22 cellular contexts compared by ENCODE assay signal in genomic region chr10:25555865-25556264, GRCh38.
A peak's percentile ranks its signal among the peaks of the same experiment; 100 is the strongest.
DNase-seq lines count a peak whose midpoint lies in the region; ATAC-seq, FAIRE-seq and TF ChIP-seq lines count a peak whose summit lies in the region.
"Had no signal": no experiment of that assay in that cellular context is flagged by ENCODE, and none has a peak within 500 bp of the region (broad histone marks: within the 10 kb centered on the region; RNA-seq: fewer than 3 reads in every experiment).

No MANE protein-coding gene starts in this region.

- in situ Hi-C loops in GM12878 (cut with MboI), result no loop called here

- H3K4me1 Mint-ChIP-seq in Calu3 (ENCODE audit: low read depth, unreplicated experiment) (peaks cover 21% of the 10 kb centered on the region), mesothelial cell of epicardium (peaks cover 70% of the 10 kb centered on the region), osteocyte (ENCODE audit: unreplicated experiment) (no peaks in the 10 kb centered on the region)
- H3K4me1 Mint-ChIP-seq: activated CD4-positive, alpha-beta T cell treated with anti-CD3 and anti-CD28 coated beads for 36 hours; naive thymus-derived CD8-positive, alpha-beta T cell had no signal

- no peak overlapping the region for H3K27ac ChIP-seq in GM12878 (ENCODE audit: control insufficient read depth, insufficient read depth)
- H3K27ac ChIP-seq: SJSA1, skin epidermis, uterus had no signal

- TF ChIP-seq EP300 in GM12878 (IDR thresholded peaks at IDR 0.05; ENCODE audit: borderline replicate concordance in 1 of 2, control insufficient read depth in 1 of 2, low read depth in 2 of 2, low read length in 2 of 2), result no peak

- no peak overlapping the region for H3K4me2 ChIP-seq in GM12878 (ENCODE audit: control insufficient read depth, insufficient read depth)

- TF ChIP-seq POLR2A in GM12878 (IDR thresholded peaks at IDR 0.05; ENCODE audit: low read depth, low read length), result no peak

- no peaks in the 10 kb centered on the region for H3K79me2 ChIP-seq in GM12878 (ENCODE audit: control insufficient read depth, insufficient read depth, low read length)

- no peaks in the 10 kb centered on the region for H3K36me3 ChIP-seq in GM12878 (ENCODE audit: control insufficient read depth in 2 of 2, insufficient read depth in 2 of 2, low read length in 1 of 2)
- H3K36me3 ChIP-seq: SJSA1, uterus had no signal

- FAIRE-seq in GM12878 (lab: Jason Lieb, UNC), result no peak
- FAIRE-seq: colon, HTR-8/SVneo had no signal

- H3K27me3 ChIP-seq in GM12878 (replicated peaks in 1 of 2; ENCODE audit: control insufficient read depth in 2 of 2, insufficient read depth in 2 of 2, low read length in 1 of 2), result no peaks in the 10 kb centered on the region; a peak in 1 of 4 replicates
- H3K27me3 ChIP-seq: uterus had no signal

- RAD21 ChIA-PET in GM12878 (lab: Charles Lee; ENCODE audit: unreplicated experiment), result no interaction called here

- no TSS peak for BruUV-seq in Calu3 (replicated peaks; lab: Mats Ljungman, UMichigan)
- BruUV-seq in GM12878 (replicated peaks; lab: Mats Ljungman, UMichigan), result no TSS peak

- H3K4me3 Mint-ChIP-seq in Calu3 (ENCODE audit: low read depth, unreplicated experiment), result no peak overlapping the region
- H3K4me3 Mint-ChIP-seq in mesothelial cell of epicardium, result no peak overlapping the region
- no peak overlapping the region for H3K4me3 Mint-ChIP-seq in osteocyte (ENCODE audit: unreplicated experiment)
- H3K4me3 Mint-ChIP-seq: activated CD4-positive, alpha-beta T cell treated with anti-CD3 and anti-CD28 coated beads for 36 hours; activated T-helper 1 cell treated with anti-CD3 and anti-CD28 coated beads, Interleukin-12 subunit alpha, Interleukin-12 subunit beta, Interleukin-2, Interleukin-4 antibody, amounts not matched to agents 30 ng/mL and 10 ng/mL and 1 ng/mL, durations not matched to agents 14 hours and 24 hours and 36 hours; CD4-positive, alpha-beta T cell; naive thymus-derived CD8-positive, alpha-beta T cell had no signal

- no peak overlapping the region for H3K4me3 ChIP-seq in GM12878
- H3K4me3 ChIP-seq: SJSA1, skin epidermis, uterus had no signal

- H3K27me3 Mint-ChIP-seq in Calu3 (ENCODE audit: unreplicated experiment) (no peaks in the 10 kb centered on the region), mesothelial cell of epicardium (ENCODE audit: low read depth) (no peaks in the 10 kb centered on the region), osteocyte (ENCODE audit: unreplicated experiment) (no peaks in the 10 kb centered on the region)
- H3K27me3 Mint-ChIP-seq: activated CD4-positive, alpha-beta T cell treated with anti-CD3 and anti-CD28 coated beads for 36 hours; CD4-positive, alpha-beta T cell; naive thymus-derived CD8-positive, alpha-beta T cell had no signal

- peak overlapping the region; percentile 42 for H3K27ac Mint-ChIP-seq in Calu3 (ENCODE audit: unreplicated experiment)
- peak overlapping the region; percentile 96 for H3K27ac Mint-ChIP-seq in mesothelial cell of epicardium
- no peak overlapping the region for H3K27ac Mint-ChIP-seq in osteocyte (ENCODE audit: unreplicated experiment)
- H3K27ac Mint-ChIP-seq: activated CD4-positive, alpha-beta T cell treated with anti-CD3 and anti-CD28 coated beads for 36 hours; activated naive CD4-positive, alpha-beta T cell treated with anti-CD3 and anti-CD28 coated beads, Interleukin-2, amount 50 U/mL, for 72 hours; activated T-helper 1 cell treated with anti-CD3 and anti-CD28 coated beads, Interleukin-12 subunit alpha, Interleukin-12 subunit beta, Interleukin-2, Interleukin-4 antibody, amounts not matched to agents 30 ng/mL and 10 ng/mL and 1 ng/mL, durations not matched to agents 14 hours and 24 hours and 36 hours; CD4-positive, alpha-beta T cell; naive thymus-derived CD8-positive, alpha-beta T cell had no signal

- H3K4me1 ChIP-seq in GM12878 (ENCODE audit: control insufficient read depth, insufficient read depth, low read length), result no peaks in the 10 kb centered on the region
- H3K4me1 ChIP-seq: SJSA1, uterus had no signal

- no peak overlapping the region for H3K9ac ChIP-seq in GM12878 (ENCODE audit: control insufficient read depth, insufficient read depth, low read length)

- no peak for TF ChIP-seq CTCF in Calu3 (IDR thresholded peaks at IDR 0.05; ENCODE audit: unreplicated experiment)
- 0 out of 6 replicates have a peak, but pooled peaks of 1 of the 3 experiments have one; percentile 5 for TF ChIP-seq CTCF in GM12878 (IDR thresholded peaks at IDR 0.05 in 2 of 3, conservative IDR thresholded peaks at IDR 0.05 in 1 of 3; ENCODE audit: control insufficient read depth in 2 of 3, extremely low read depth in 1 of 3, insufficient read depth in 1 of 3, low read depth in 3 of 3, low read length in 3 of 3)
- no peak for TF ChIP-seq CTCF in mesothelial cell of epicardium (IDR thresholded peaks at IDR 0.05; ENCODE audit: unreplicated experiment)
- TF ChIP-seq CTCF in osteocyte (IDR thresholded peaks at IDR 0.05), result no peak

- no peaks in the 10 kb centered on the region for H3K9me3 ChIP-seq in GM12878 (replicated peaks; ENCODE audit: control insufficient read depth, insufficient read depth, low read length)
- H3K9me3 ChIP-seq: SJSA1, uterus had no signal

- TF ChIP-seq RAD21 in GM12878 (IDR thresholded peaks at IDR 0.05; ENCODE audit: insufficient read depth, low read depth, low read length), result no peak

- H3K9me3 Mint-ChIP-seq in Calu3 (ENCODE audit: low read depth, unreplicated experiment) (no peaks in the 10 kb centered on the region), mesothelial cell of epicardium (no peaks in the 10 kb centered on the region), osteocyte (ENCODE audit: unreplicated experiment) (no peaks in the 10 kb centered on the region)
- H3K9me3 Mint-ChIP-seq: activated T-helper 1 cell treated with anti-CD3 and anti-CD28 coated beads, Interleukin-12 subunit alpha, Interleukin-12 subunit beta, Interleukin-2, Interleukin-4 antibody, amounts not matched to agents 30 ng/mL and 10 ng/mL and 1 ng/mL, durations not matched to agents 14 hours and 24 hours and 36 hours had no signal

- H3K36me3 Mint-ChIP-seq in Calu3 (ENCODE audit: insufficient read depth, unreplicated experiment) (no peaks in the 10 kb centered on the region), mesothelial cell of epicardium (no peaks in the 10 kb centered on the region), osteocyte (ENCODE audit: unreplicated experiment) (no peaks in the 10 kb centered on the region)
- H3K36me3 Mint-ChIP-seq: activated naive CD4-positive, alpha-beta T cell treated with anti-CD3 and anti-CD28 coated beads, Interleukin-2, amount 50 U/mL, for 72 hours; naive thymus-derived CD8-positive, alpha-beta T cell had no signal

- 42% methylated on average over 5 of the region's 5 CpGs for WGBS in GM12878 (ENCODE audit: insufficient coverage, insufficient replicate concordance, low lambda C conversion rate, missing lambda C conversion rate)

- 0 out of 3 replicates have a peak, but pooled peaks have one; percentile 21 for ATAC-seq in GM12878
- no peak for ATAC-seq in HG03342 (IDR thresholded peaks at IDR 0.05; ENCODE audit: unreplicated experiment)
- ATAC-seq: activated CD4-positive, alpha-beta T cell treated with anti-CD3 and anti-CD28 coated beads for 36 hours; activated naive CD4-positive, alpha-beta T cell treated with anti-CD3 and anti-CD28 coated beads, Interleukin-2, amount 50 U/mL, for 72 hours; naive thymus-derived CD8-positive, alpha-beta T cell had no signal

- SMC1A ChIA-PET in GM12878 (lab: Charles Lee; ENCODE audit: uncharacterized antibody, unreplicated experiment), result interaction anchor here (0.6 to 1.4 kb wide), 3 partner anchors 17 to 788 kb away, joined by 3 read pairs; no protein-coding TSS in a partner anchor

- intact Hi-C loops in Calu3 (cut with micrococcal nuclease; ENCODE audit: unreplicated experiment) (no loop called here), GM12878 (cut with micrococcal nuclease; ENCODE audit: unreplicated experiment) (no loop called here)

- no peak for DNase-seq in Calu3
- peak; percentile 11 for DNase-seq in NAMALWA (ENCODE audit: low spot score)
- no peak for DNase-seq in GM12878 (ENCODE audit: low read depth, low spot score)
- no peak for DNase-seq in mesothelial cell of epicardium (ENCODE audit: low spot score in 2 of 2, unreplicated experiment in 2 of 2)
- DNase-seq in stimulated activated CD8-positive, alpha-beta memory T cell treated with anti-CD3 and anti-CD28 coated beads, Interleukin-4, amount 100 ng/mL, for 48 hours, result no peak
- no peak for DNase-seq in effector CD4-positive, alpha-beta T cell
- no peak for DNase-seq in osteocyte (ENCODE audit: extremely low spot score, unreplicated experiment)
- DNase-seq: activated CD4-positive, alpha-beta T cell treated with anti-CD3 and anti-CD28 coated beads for 36 hours; CD4-positive, alpha-beta T cell; kidney glomerular epithelial cell; naive thymus-derived CD8-positive, alpha-beta T cell; NCI-H1436; OCI-M1; stimulated activated CD4-positive, alpha-beta T cell treated with anti-CD3 and anti-CD28 coated beads, Interleukin-4, amount 100 ng/mL, for 1 hour; uterus had no signal

- H2AFZ ChIP-seq in GM12878 (ENCODE audit: control insufficient read depth, low read depth, low read length), result no peak overlapping the region

- CTCF ChIA-PET in Calu3 (lab: Charles Lee), result no interaction called here
- CTCF ChIA-PET in GM12878 (lab: Yijun Ruan, JAX), result interaction anchor here (1.0 kb wide), 1 partner anchor 21 kb away, joined by 3 read pairs; no protein-coding TSS in a partner anchor

- no peaks in the 10 kb centered on the region for H4K20me1 ChIP-seq in GM12878 (ENCODE audit: control insufficient read depth, insufficient read depth)

- POLR2A ChIA-PET in GM12878 (lab: Charles Lee), result no interaction called here

TF ChIP-seq in GM12878, 131 proteins besides CTCF, POLR2A, EP300 and RAD21 (continues in another document):
- TF ChIP-seq NR2C2 (IDR thresholded peaks at IDR 0.05; ENCODE audit: borderline replicate concordance, control insufficient read depth, insufficient read length, low read depth), result no peak
- no peak for TF ChIP-seq CBX5 (IDR thresholded peaks at IDR 0.05; ENCODE audit: low read depth)
- no peak for TF ChIP-seq FOS (IDR thresholded peaks at IDR 0.05; ENCODE audit: borderline replicate concordance, extremely low read depth, insufficient read length)
- TF ChIP-seq SIX5 (IDR thresholded peaks at IDR 0.05; ENCODE audit: low read depth, low read length, severe bottlenecking), result no peak
- TF ChIP-seq MEF2A (IDR thresholded peaks at IDR 0.05; ENCODE audit: insufficient read depth, low read depth, low read length), result no peak
- TF ChIP-seq NR2C1 (IDR thresholded peaks at IDR 0.05), result no peak
- TF ChIP-seq NR2F1 (conservative IDR thresholded peaks at IDR 0.05), result no peak
- no peak for TF ChIP-seq CREM (IDR thresholded peaks at IDR 0.05; ENCODE audit: low read depth)
